9 cellular contexts compared by ENCODE assay signal in genomic region chr21:42463861-42464515, GRCh38. TPM values are rescaled to one million over a fixed set of nuclear protein-coding genes. Genes with fewer than 3 reads are reported as not detected.
DNase-seq lines count a peak whose midpoint lies in the region; TF ChIP-seq lines count a peak whose summit lies in the region.
"Had no signal": no experiment of that assay in that cellular context is flagged by ENCODE, and none has a peak within 500 bp of the region (broad histone marks: within the 10 kb centered on the region; RNA-seq: fewer than 3 reads in every experiment).

No MANE protein-coding gene starts in this region.

- H3K4me1 ChIP-seq in fibroblast of lung (ENCODE audit: control insufficient read depth, extremely low read depth, insufficient read depth, low read length) = no peaks in the 10 kb centered on the region

- H3K9me3 ChIP-seq in fibroblast of lung (ENCODE audit: control insufficient read depth, insufficient read depth, low read depth, low read length) = no peaks in the 10 kb centered on the region
- H3K9me3 ChIP-seq: heart right ventricle had no signal

- no peaks in the 10 kb centered on the region for H4K20me1 ChIP-seq in fibroblast of lung (ENCODE audit: control insufficient read depth, extremely low read depth, insufficient read depth, low read length)

- no peak overlapping the region for H3K9ac ChIP-seq in fibroblast of lung (ENCODE audit: insufficient read depth, low read length)

- H3K36me3 ChIP-seq in fibroblast of lung (ENCODE audit: control insufficient read depth, insufficient read depth, low read length) = no peaks in the 10 kb centered on the region
- H3K36me3 ChIP-seq: heart right ventricle had no signal

- TF ChIP-seq CTCF in fibroblast of lung (conservative IDR thresholded peaks at IDR 0.05 in 1 of 2, IDR thresholded peaks at IDR 0.05 in 1 of 2; ENCODE audit: low read depth in 1 of 2, low read length in 2 of 2) = no peak

- no peak overlapping the region for H3K27ac ChIP-seq in fibroblast of lung (ENCODE audit: insufficient read depth, low read length)
- H3K27ac ChIP-seq: heart right ventricle had no signal

- peak; percentile 94 for DNase-seq in DMS153 (lab: John Stamatoyannopoulos, UW)
- peak; percentile 51 for DNase-seq in NCI-H1436 treated with DMSO at 0.1 percent for 48 hours (lab: John Stamatoyannopoulos, UW)
- DNase-seq in activated CD8-positive, alpha-beta memory T cell treated with anti-CD3 and anti-CD28 coated beads, Interleukin-2, amount 50 U/mL, for 1 hour (ENCODE audit: extremely low read depth) = peak; percentile 67
- peak; percentile 48 to 61 for DNase-seq in fibroblast of lung (ENCODE audit: low read depth in 2 of 2)
- peak; percentile 57 for DNase-seq in stimulated activated CD4-positive, alpha-beta T cell treated with anti-CD3 and anti-CD28 coated beads, Interleukin-2, amount 100 ng/mL, for 4 hours (ENCODE audit: low read depth)
- no peak for DNase-seq in D341Med (ENCODE audit: low spot score)
- no peak for DNase-seq in DMS114 treated with DMSO at 0.1 percent for 48 hours (lab: John Stamatoyannopoulos, UW; ENCODE audit: unreplicated experiment)
- DNase-seq in GM19240 (ENCODE audit: insufficient read length, low spot score) = no peak

- H3K4me3 ChIP-seq in fibroblast of lung (replicated peaks in 1 of 4; ENCODE audit: control extremely low read depth in 1 of 4, insufficient read depth in 1 of 4, low read depth in 3 of 4, low read length in 4 of 4) = no peak overlapping the region
- H3K4me3 ChIP-seq: heart right ventricle had no signal

- no peak overlapping the region for H3K4me2 ChIP-seq in fibroblast of lung (ENCODE audit: extremely low read depth, insufficient read depth, low read length)

- H2AFZ ChIP-seq in fibroblast of lung (ENCODE audit: low read length) = no peak overlapping the region

- no peaks in the 10 kb centered on the region for H3K27me3 ChIP-seq in fibroblast of lung (ENCODE audit: control insufficient read depth, insufficient read depth, low read length)

- H3K79me2 ChIP-seq in fibroblast of lung (ENCODE audit: control insufficient read depth, insufficient read depth, low read length) = no peaks in the 10 kb centered on the region

RNA-seq across cellular contexts. Expression of gene RSPH1, which starts 32.0 kb away (rescaled TPM):
- not detected in 2 replicates for total RNA-seq in fibroblast of lung
- polyA plus RNA-seq in fibroblast of lung = 0.05 TPM in 1 of 2 replicates, not detected in the other
- 0.08 TPM in 1 of 2 replicates, not detected in the other for polyA plus RNA-seq in fibroblast of lung (2012)
- not detected in 2 replicates for polyA minus RNA-seq in fibroblast of lung (ENCODE audit: low replicate concordance)

RNA-seq across cellular contexts. Expression of gene SLC37A1, which starts 49.7 kb away (rescaled TPM):
- 2.8 and 6.4 TPM in 2 replicates for total RNA-seq in fibroblast of lung
- polyA plus RNA-seq in fibroblast of lung = 0.42 and 1.2 TPM in 2 replicates
- polyA plus RNA-seq in fibroblast of lung (2012) = 1.0 and 1.3 TPM in 2 replicates
- 0.08 and 3.0 TPM in 2 replicates for polyA minus RNA-seq in fibroblast of lung (ENCODE audit: low replicate concordance)

Comparison
In these comparisons a context has a peak if more than half of its experiments do, and no peak if none do; other contexts are left out.
1. DNase-seq: peak in DMS153 (single experiment), NCI-H1436 treated with DMSO at 0.1 percent for 48 hours (single experiment), activated CD8-positive, alpha-beta memory T cell treated with anti-CD3 and anti-CD28 coated beads, Interleukin-2, amount 50 U/mL, for 1 hour (single experiment), fibroblast of lung (2 of 2) and stimulated activated CD4-positive, alpha-beta T cell treated with anti-CD3 and anti-CD28 coated beads, Interleukin-2, amount 100 ng/mL, for 4 hours (single experiment); none in D341Med (single experiment), DMS114 treated with DMSO at 0.1 percent for 48 hours (single experiment) and GM19240 (single experiment).